11 cellular contexts compared by ENCODE assay signal in the genomic region with DNA sequence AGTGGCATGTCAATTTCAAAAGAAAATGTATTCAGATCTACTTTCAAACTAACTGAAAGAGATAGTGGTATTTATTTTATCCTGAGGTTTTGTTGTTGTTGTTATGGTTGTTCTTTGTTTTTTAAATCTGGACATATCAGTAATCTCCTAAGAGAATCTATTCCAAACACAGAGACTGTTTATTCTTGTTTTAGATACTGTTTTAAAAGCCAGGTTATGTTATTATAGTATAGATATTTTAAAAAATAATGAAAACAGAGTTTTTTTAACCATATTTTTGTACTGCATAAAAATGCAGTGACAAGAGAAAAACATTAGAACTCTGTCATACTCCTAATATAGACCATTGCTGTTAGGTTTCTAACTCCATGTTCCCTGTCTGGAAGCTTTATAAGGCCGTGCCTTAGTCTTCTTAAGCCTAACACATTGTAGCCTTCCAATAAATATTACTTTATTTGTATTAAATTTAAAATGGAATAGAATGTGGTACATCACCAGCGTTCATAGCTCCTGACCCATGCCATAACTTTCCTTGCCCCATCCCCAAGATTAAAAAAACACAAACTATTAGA. TPM values are rescaled to one million over a fixed set of nuclear protein-coding genes. Genes with fewer than 3 reads are reported as not detected.
DNase-seq lines count a peak whose midpoint lies in the region; ATAC-seq and TF ChIP-seq lines count a peak whose summit lies in the region.
"Had no signal": no experiment of that assay in that cellular context is flagged by ENCODE, and none has a peak within 500 bp of the region (broad histone marks: within the 10 kb centered on the region; RNA-seq: fewer than 3 reads in every experiment).

No MANE protein-coding gene starts in this region.

- H3K9me3 ChIP-seq in CD4-positive, alpha-beta memory T cell (ENCODE audit: control insufficient read depth in 1 of 2, low read length in 2 of 2): no peaks in the 10 kb centered on the region
- no peaks in the 10 kb centered on the region for H3K9me3 ChIP-seq in psoas muscle

- peaks cover 63 to 89% (median 75%) of the 10 kb centered on the region in 4 donors for H3K4me1 Mint-ChIP-seq in CD4-positive, alpha-beta memory T cell
- peaks cover 56 to 73% (median 63%) of the 10 kb centered on the region in 3 donors for H3K4me1 Mint-ChIP-seq in IgD-negative memory B cell

- H3K9me3 Mint-ChIP-seq in CD4-positive, alpha-beta memory T cell: peaks cover 0 to 2% (median 0%) of the 10 kb centered on the region in 8 donors
- H3K9me3 Mint-ChIP-seq in IgD-negative memory B cell: peaks cover 0 to 1% (median 0%) of the 10 kb centered on the region in 3 donors

- no peaks in the 10 kb centered on the region for H3K27me3 Mint-ChIP-seq in CD4-positive, alpha-beta memory T cell
- no peaks in the 10 kb centered on the region for H3K27me3 Mint-ChIP-seq in IgD-negative memory B cell

- DNase-seq in CD4-positive, alpha-beta memory T cell: no peak
- DNase-seq in coronary artery (ENCODE audit: low spot score) (no peak), psoas muscle (no peak), posterior vena cava (ENCODE audit: low spot score) (no peak), mesenteric fat pad (ENCODE audit: low spot score) (no peak), NCI-H69 (lab: John Stamatoyannopoulos, UW) (no peak)
- DNase-seq: islet precursor cell, NCI-H1694 had no signal

- H3K27ac ChIP-seq in CD4-positive, alpha-beta memory T cell (ENCODE audit: low read depth, low read length): peak overlapping the region; percentile 18
- H3K27ac ChIP-seq in coronary artery: peak overlapping the region; percentile 72 to 73
- peak overlapping the region; percentile 78 for H3K27ac ChIP-seq in psoas muscle

- POLR2A ChIA-PET in CD4-positive, alpha-beta memory T cell (lab: Charles Lee; ENCODE audit: partially characterized antibody): interaction anchor here (0.8 kb wide), 1 partner anchor 49 kb away, joined by 3 read pairs; no protein-coding TSS in a partner anchor

- H3K27me3 ChIP-seq in CD4-positive, alpha-beta memory T cell (ENCODE audit: insufficient read depth, low read length): no peaks in the 10 kb centered on the region
- H3K27me3 ChIP-seq in psoas muscle (ENCODE audit: insufficient read depth in 3 of 3, low read length in 2 of 3): no peaks in the 10 kb centered on the region

- CTCF ChIA-PET in CD4-positive, alpha-beta memory T cell (lab: Charles Lee; ENCODE audit: partially characterized antibody): no interaction called here

- no peaks in the 10 kb centered on the region for H3K36me3 ChIP-seq in CD4-positive, alpha-beta memory T cell (ENCODE audit: insufficient read depth, low read length)
- H3K36me3 ChIP-seq in psoas muscle (ENCODE audit: insufficient read depth in 1 of 2, low read depth in 1 of 2): peaks cover 0 to 9% of the 10 kb centered on the region in 2 donors

- ATAC-seq in psoas muscle: peak; percentile 58 to 76 (median 74)
- no peak for ATAC-seq in GM21529 (IDR thresholded peaks at IDR 0.05; ENCODE audit: unreplicated experiment)

- no peak for TF ChIP-seq CTCF in coronary artery (IDR thresholded peaks at IDR 0.05)
- TF ChIP-seq CTCF in psoas muscle (IDR thresholded peaks at IDR 0.05): no peak

- H3K4me1 ChIP-seq in CD4-positive, alpha-beta memory T cell (ENCODE audit: insufficient read depth, low read length): peaks cover 96% of the 10 kb centered on the region
- peaks cover 79% of the 10 kb centered on the region for H3K4me1 ChIP-seq in psoas muscle

- H3K36me3 Mint-ChIP-seq in CD4-positive, alpha-beta memory T cell: peaks cover 21 to 55% of the 10 kb centered on the region in 2 donors
- peaks cover 10% of the 10 kb centered on the region for H3K36me3 Mint-ChIP-seq in IgD-negative memory B cell

- WGBS in psoas muscle, 3 donors: 34 to 58% (median 38%) methylated on average over 2 of the region's 2 CpGs

- H3K4me3 ChIP-seq in CD4-positive, alpha-beta memory T cell (ENCODE audit: low read length in 2 of 2): no peak overlapping the region
- peak overlapping the region; percentile 22 for H3K4me3 ChIP-seq in coronary artery
- peak overlapping the region; percentile 44 for H3K4me3 ChIP-seq in psoas muscle

- intact Hi-C loops in CD4-positive, alpha-beta memory T cell (cut with micrococcal nuclease): loop anchor here (5.0 kb wide), 1 partner anchor 60 kb away; no protein-coding TSS in a partner anchor
- intact Hi-C loops in psoas muscle (cut with DNase I): loop anchor here in 1 of 2 donors (2.0 to 5.0 kb wide), 2 partner anchors 19 to 80 kb away; no protein-coding TSS in a partner anchor
- intact Hi-C loops in posterior vena cava (cut with DNase I): loop anchor here (10.0 kb wide), 2 partner anchors 57 to 113 kb away; a partner anchor contains a TSS

- peak overlapping the region; percentile 13 to 85 (median 68) for H3K4me3 Mint-ChIP-seq in CD4-positive, alpha-beta memory T cell
- H3K4me3 Mint-ChIP-seq in IgD-negative memory B cell: peak overlapping the region in 2 of 4 donors; percentile 63 to 80
- H3K4me3 Mint-ChIP-seq: neural crest cell had no signal

- peak overlapping the region; percentile 44 to 93 (median 79) for H3K27ac Mint-ChIP-seq in CD4-positive, alpha-beta memory T cell
- peak overlapping the region in 2 of 3 donors; percentile 83 to 84 for H3K27ac Mint-ChIP-seq in IgD-negative memory B cell

RNA-seq across cellular contexts. Expression of a gene that starts 53.2 kb away (rescaled TPM):
- total RNA-seq in CD4-positive, alpha-beta memory T cell: 100 to 1,000 TPM; 420 to 430 TPM
- polyA plus RNA-seq in CD4-positive, alpha-beta memory T cell: 100 to 1,000 TPM; 289 to 302 TPM
- polyA plus RNA-seq in IgD-negative memory B cell: 200 TPM
- total RNA-seq in psoas muscle: 100 to 1,000 TPM; 179 to 281 (median 242) TPM
- 100 to 1,000 TPM in 2 of 3 donors, 10 to 100 TPM in 1; 27.4 to 168 (median 108) TPM for polyA plus RNA-seq in psoas muscle
- total RNA-seq in posterior vena cava: 100 to 1,000 TPM; 393 to 453 TPM
- 284 TPM for total RNA-seq in mesenteric fat pad

Comparison
In these comparisons a context has a peak if more than half of its experiments do, and no peak if none do; other contexts are left out.
1. H3K27ac ChIP-seq: peak in every context shown above with its lines; median percentile 78 in psoas muscle; 72 in coronary artery; 18 in CD4-positive, alpha-beta memory T cell.
2. H3K4me3 ChIP-seq: peak in coronary artery (single experiment) and psoas muscle (single experiment); none in CD4-positive, alpha-beta memory T cell (0 of 2).